In genomic region chr15:62752687-62753517, GRCh38 we compare ENCODE assay signal across 19 cellular contexts.
DNase-seq lines count a peak whose midpoint lies in the region; ATAC-seq and TF ChIP-seq lines count a peak whose summit lies in the region.
"Had no signal": no experiment of that assay in that cellular context is flagged by ENCODE, and none has a peak within 500 bp of the region (broad histone marks: within the 10 kb centered on the region; RNA-seq: fewer than 3 reads in every experiment).

No MANE protein-coding gene starts in this region.

- no peak overlapping the region for H3K27ac ChIP-seq in left ventricle myocardium inferior (replicated peaks)
- no peak overlapping the region for H3K27ac ChIP-seq in CD8-positive, alpha-beta memory T cell (ENCODE audit: low read depth, low read length)
- H3K27ac ChIP-seq: body of pancreas, heart right ventricle, Peyer's patch had no signal

- POLR2A ChIA-PET in CD8-positive, alpha-beta memory T cell (lab: Charles Lee): no interaction called here

- in situ Hi-C loops in astrocyte of the spinal cord (cut with HindIII; ENCODE audit: low sequenced_read_pairs): no loop called here

- H3K36me3 ChIP-seq in left ventricle myocardium inferior: peaks cover 60% of the 10 kb centered on the region
- H3K36me3 ChIP-seq in CD8-positive, alpha-beta memory T cell (ENCODE audit: insufficient read depth, low read length): no peaks in the 10 kb centered on the region

- H3K36me3 Mint-ChIP-seq in CD8-positive, alpha-beta memory T cell: no peaks in the 10 kb centered on the region
- no peaks in the 10 kb centered on the region for H3K36me3 Mint-ChIP-seq in activated T-cell treated with anti-CD3 and anti-CD28 coated beads, Interleukin-2, amount 50 U/mL, for 24 hours (ENCODE audit: low read depth)

- CTCF ChIA-PET in CD8-positive, alpha-beta memory T cell (lab: Charles Lee): no interaction called here

- no peaks in the 10 kb centered on the region for H3K4me1 Mint-ChIP-seq in CD8-positive, alpha-beta memory T cell
- H3K4me1 Mint-ChIP-seq in activated T-cell treated with anti-CD3 and anti-CD28 coated beads, Interleukin-2, amount 50 U/mL, for 24 hours (ENCODE audit: low read depth): no peaks in the 10 kb centered on the region

- ATAC-seq in left ventricle myocardium superior: peak; percentile 39
- ATAC-seq: body of pancreas had no signal

- H3K9me3 Mint-ChIP-seq in CD8-positive, alpha-beta memory T cell: no peaks in the 10 kb centered on the region
- no peaks in the 10 kb centered on the region for H3K9me3 Mint-ChIP-seq in activated T-cell treated with anti-CD3 and anti-CD28 coated beads, Interleukin-2, amount 50 U/mL, for 24 hours
- H3K9me3 Mint-ChIP-seq: GM23338 had no signal

- no peak overlapping the region for H3K27ac Mint-ChIP-seq in CD8-positive, alpha-beta memory T cell
- H3K27ac Mint-ChIP-seq in activated T-cell treated with anti-CD3 and anti-CD28 coated beads, Interleukin-2, amount 50 U/mL, for 24 hours: no peak overlapping the region
- H3K27ac Mint-ChIP-seq: GM23338 had no signal

- H3K4me3 ChIP-seq in left ventricle myocardium inferior: no peak overlapping the region
- H3K4me3 ChIP-seq in astrocyte of the spinal cord (ENCODE audit: low read depth, low read length): no peak overlapping the region
- H3K4me3 ChIP-seq in CD8-positive, alpha-beta memory T cell (ENCODE audit: low read length): no peak overlapping the region
- H3K4me3 ChIP-seq: body of pancreas, GM23338, heart right ventricle, Peyer's patch had no signal

- intact Hi-C loops in left ventricle myocardium superior (cut with micrococcal nuclease): no loop called here
- intact Hi-C loops in left ventricle myocardium inferior (cut with micrococcal nuclease): no loop called here

- peaks cover 5% of the 10 kb centered on the region for H3K4me1 ChIP-seq in left ventricle myocardium inferior
- no peaks in the 10 kb centered on the region for H3K4me1 ChIP-seq in CD8-positive, alpha-beta memory T cell (ENCODE audit: insufficient read depth, low read length)
- H3K4me1 ChIP-seq: Peyer's patch had no signal

- no peak for TF ChIP-seq CTCF in left ventricle myocardium inferior (IDR thresholded peaks at IDR 0.05; ENCODE audit: borderline replicate concordance)
- TF ChIP-seq CTCF in astrocyte of the spinal cord (IDR thresholded peaks at IDR 0.05; ENCODE audit: low read depth, low read length): no peak

- H3K4me3 Mint-ChIP-seq in CD8-positive, alpha-beta memory T cell: no peak overlapping the region
- H3K4me3 Mint-ChIP-seq in activated T-cell treated with anti-CD3 and anti-CD28 coated beads, Interleukin-2, amount 50 U/mL, for 24 hours: no peak overlapping the region
- H3K4me3 Mint-ChIP-seq: GM23338 had no signal

- no peak for DNase-seq in left ventricle myocardium superior
- DNase-seq in left ventricle myocardium inferior: no peak
- DNase-seq in astrocyte of the spinal cord (ENCODE audit: low read depth, low spot score): peak; percentile 14
- peak; percentile 50 for DNase-seq in hepatic stellate cell (ENCODE audit: low spot score)
- no peak for DNase-seq in CD8-positive, alpha-beta memory T cell
- no peak for DNase-seq in activated T-cell treated with anti-CD3 and anti-CD28 coated beads, Interleukin-2, amount 50 U/mL, for 24 hours
- no peak for DNase-seq in T-helper 2 cell
- no peak for DNase-seq in SW 1271 (lab: John Stamatoyannopoulos, UW)
- DNase-seq: activated CD4-positive, CD25-positive, alpha-beta regulatory T cell; activated gamma-delta T cell treated with Interleukin-2 at 50 U/mL for 16 hours; body of pancreas; effector memory CD4-positive, alpha-beta T cell; heart right ventricle; left cardiac atrium; NCI-H69; Peyer's patch; posterior cingulate gyrus; T-helper 1 cell had no signal

- H3K27me3 ChIP-seq in left ventricle myocardium inferior (ENCODE audit: low read depth): no peaks in the 10 kb centered on the region
- no peaks in the 10 kb centered on the region for H3K27me3 ChIP-seq in CD8-positive, alpha-beta memory T cell (ENCODE audit: insufficient read depth, low read length, poor library complexity, severe bottlenecking)
- H3K27me3 ChIP-seq: body of pancreas, heart right ventricle, Peyer's patch had no signal

- H3K9me3 ChIP-seq in left ventricle myocardium inferior (replicated peaks): no peaks in the 10 kb centered on the region
- no peaks in the 10 kb centered on the region for H3K9me3 ChIP-seq in CD8-positive, alpha-beta memory T cell (ENCODE audit: low read length)
- H3K9me3 ChIP-seq: body of pancreas, heart right ventricle, Peyer's patch had no signal

- H3K27me3 Mint-ChIP-seq in CD8-positive, alpha-beta memory T cell: peaks cover 0 to 34% of the 10 kb centered on the region in 2 donors
- no peaks in the 10 kb centered on the region for H3K27me3 Mint-ChIP-seq in activated T-cell treated with anti-CD3 and anti-CD28 coated beads, Interleukin-2, amount 50 U/mL, for 24 hours

Comparison
In these comparisons a context has a peak if more than half of its experiments do, and no peak if none do; other contexts are left out.
1. DNase-seq: peak in astrocyte of the spinal cord (single experiment) and hepatic stellate cell (single experiment); none in left ventricle myocardium superior (single experiment), left ventricle myocardium inferior (single experiment), CD8-positive, alpha-beta memory T cell (0 of 5), activated T-cell treated with anti-CD3 and anti-CD28 coated beads, Interleukin-2, amount 50 U/mL, for 24 hours (single experiment), T-helper 2 cell (0 of 5) and SW 1271 (0 of 2).